Comparison of ENCODE assay signal across 2 cellular contexts in the genomic region with DNA sequence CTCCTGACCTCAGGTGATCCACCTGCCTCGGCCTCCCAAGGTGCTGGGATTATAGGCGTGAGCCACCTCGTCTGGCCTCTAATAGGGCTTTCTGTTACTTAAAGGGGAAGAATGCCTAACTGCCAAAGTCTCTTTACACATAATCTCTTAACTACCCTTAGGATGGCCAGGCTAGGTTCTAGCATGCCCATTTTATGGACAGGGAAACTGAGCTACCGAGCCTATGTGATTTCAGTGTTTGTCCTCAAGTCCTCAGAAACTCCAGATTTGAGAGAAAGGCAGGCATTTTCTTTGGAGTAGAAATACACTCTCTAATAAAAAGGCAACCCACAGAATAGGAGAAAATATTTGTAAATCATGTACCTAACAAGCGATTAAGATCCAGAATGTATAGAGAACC.
A peak's percentile ranks its signal among the peaks of the same experiment; 100 is the strongest.
TF ChIP-seq lines count a peak whose summit lies in the region.

No MANE protein-coding gene starts in this region.

TF ChIP-seq in A549, 52 proteins besides CTCF, POLR2A, EP300 and RAD21:
- TF ChIP-seq HEYL (CRISPR knock-in tag; IDR thresholded peaks at IDR 0.05) (no peak), RARB (CRISPR knock-in tag; IDR thresholded peaks at IDR 0.05) (no peak), NPAS2 (CRISPR knock-in tag; IDR thresholded peaks at IDR 0.05; ENCODE audit: borderline replicate concordance) (no peak), ATOH8 (CRISPR knock-in tag; IDR thresholded peaks at IDR 0.05; ENCODE audit: low read depth) (no peak), FOSB (CRISPR knock-in tag; IDR thresholded peaks at IDR 0.05) (no peak), JUN (IDR thresholded peaks at IDR 0.05) (no peak), RCOR1 (IDR thresholded peaks at IDR 0.05; ENCODE audit: low read depth, low read length) (no peak), ESRRA (IDR thresholded peaks at IDR 0.05; ENCODE audit: borderline replicate concordance, low read length) (no peak), PBX3 (IDR thresholded peaks at IDR 0.05) (no peak), PHF8 (IDR thresholded peaks at IDR 0.05; ENCODE audit: borderline replicate concordance, low read depth) (no peak), ZFP36 (IDR thresholded peaks at IDR 0.05; ENCODE audit: borderline replicate concordance, partially characterized antibody) (no peak), GATA3 (IDR thresholded peaks at IDR 0.05; ENCODE audit: borderline replicate concordance) (no peak), MAFK (IDR thresholded peaks at IDR 0.05; ENCODE audit: partially characterized antibody) (no peak), CHD4 (IDR thresholded peaks at IDR 0.05; ENCODE audit: borderline replicate concordance) (no peak)
- TF ChIP-seq, protein P1, sequence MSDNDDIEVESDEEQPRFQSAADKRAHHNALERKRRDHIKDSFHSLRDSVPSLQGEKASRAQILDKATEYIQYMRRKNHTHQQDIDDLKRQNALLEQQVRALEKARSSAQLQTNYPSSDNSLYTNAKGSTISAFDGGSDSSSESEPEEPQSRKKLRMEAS (IDR thresholded peaks at IDR 0.05), result no peak

TF ChIP-seq in K562, 482 proteins besides CTCF, POLR2A, EP300 and RAD21:
- TF ChIP-seq BCOR (IDR thresholded peaks at IDR 0.05) (peak; percentile 22; the same call in 1 of the 2 replicates), L3MBTL2 (IDR thresholded peaks at IDR 0.05) (no peak), HLTF (IDR thresholded peaks at IDR 0.05) (no peak), CEBPG (CRISPR knock-in tag; IDR thresholded peaks at IDR 0.05) (no peak), CEBPG (tag; conservative IDR thresholded peaks at IDR 0.05 in 1 of 2, IDR thresholded peaks at IDR 0.05 in 1 of 2) (no peak), RBM25 (IDR thresholded peaks at IDR 0.05; ENCODE audit: low read depth, low read length, severe bottlenecking) (peak; percentile 80)
- TF ChIP-seq, protein P2, sequence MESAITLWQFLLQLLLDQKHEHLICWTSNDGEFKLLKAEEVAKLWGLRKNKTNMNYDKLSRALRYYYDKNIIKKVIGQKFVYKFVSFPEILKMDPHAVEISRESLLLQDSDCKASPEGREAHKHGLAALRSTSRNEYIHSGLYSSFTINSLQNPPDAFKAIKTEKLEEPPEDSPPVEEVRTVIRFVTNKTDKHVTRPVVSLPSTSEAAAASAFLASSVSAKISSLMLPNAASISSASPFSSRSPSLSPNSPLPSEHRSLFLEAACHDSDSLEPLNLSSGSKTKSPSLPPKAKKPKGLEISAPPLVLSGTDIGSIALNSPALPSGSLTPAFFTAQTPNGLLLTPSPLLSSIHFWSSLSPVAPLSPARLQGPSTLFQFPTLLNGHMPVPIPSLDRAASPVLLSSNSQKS (CRISPR knock-in tag; IDR thresholded peaks at IDR 0.05), result no peak
